Comparison of ENCODE assay signal across 8 cellular contexts in the genomic region with DNA sequence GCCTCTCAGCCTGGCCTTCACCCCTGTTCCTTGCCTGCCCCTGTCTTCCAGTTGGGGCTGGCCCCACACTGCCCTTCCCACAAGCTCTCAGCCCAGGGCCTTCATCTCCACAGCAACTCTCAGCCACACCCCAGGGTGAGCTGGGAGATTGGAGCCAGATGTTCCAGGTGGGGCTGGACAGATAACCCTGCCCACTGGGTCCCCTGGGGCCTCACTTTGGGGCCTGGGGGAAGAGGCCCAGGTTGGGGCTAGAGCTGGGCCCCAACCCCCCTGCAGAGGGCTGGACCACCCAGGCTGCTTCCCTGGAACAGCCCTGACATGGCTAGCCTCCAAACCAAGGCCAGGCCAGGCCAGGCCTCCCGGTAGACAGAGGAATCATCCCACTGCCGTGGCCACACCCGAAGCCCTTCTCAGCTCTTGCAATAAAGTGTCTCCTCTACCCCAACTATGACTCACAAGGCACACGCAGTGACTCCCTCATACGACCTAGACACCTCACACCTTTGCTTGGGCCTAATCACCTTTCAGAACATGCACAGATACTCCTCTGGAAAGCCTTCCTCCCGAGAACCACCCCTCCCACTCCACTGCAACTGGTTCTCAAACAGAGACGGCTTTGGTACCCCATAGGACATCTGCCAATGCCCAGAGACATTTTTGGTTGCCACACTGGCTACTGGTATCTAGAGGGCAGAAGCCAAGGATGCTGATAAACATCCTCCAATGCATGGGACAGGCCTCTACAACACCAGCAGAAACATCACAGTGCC. TPM values are rescaled to one million over a fixed set of nuclear protein-coding genes. Genes with fewer than 3 reads are reported as not detected.
DNase-seq lines count a peak whose midpoint lies in the region; ATAC-seq and TF ChIP-seq lines count a peak whose summit lies in the region.

No MANE protein-coding gene starts in this region.

- no peak overlapping the region for H3K4me3 Mint-ChIP-seq in osteocyte (ENCODE audit: unreplicated experiment)

- no peaks in the 10 kb centered on the region for H3K9me3 Mint-ChIP-seq in osteocyte (ENCODE audit: unreplicated experiment)

- H3K9me3 ChIP-seq in SJSA1 (replicated peaks) (no peaks in the 10 kb centered on the region), colonic mucosa (no peaks in the 10 kb centered on the region)

- H3K27me3 Mint-ChIP-seq in osteocyte (ENCODE audit: unreplicated experiment) = no peaks in the 10 kb centered on the region

- H3K4me1 ChIP-seq in SJSA1 (replicated peaks) (peaks cover 94% of the 10 kb centered on the region), colonic mucosa (peaks cover 67% of the 10 kb centered on the region)

- H3K27ac Mint-ChIP-seq in osteocyte (ENCODE audit: unreplicated experiment) = peak overlapping the region; percentile 76

- H3K36me3 ChIP-seq in SJSA1 (peaks cover 73% of the 10 kb centered on the region), colonic mucosa (no peaks in the 10 kb centered on the region)

- H3K9ac ChIP-seq in colonic mucosa (ENCODE audit: low read depth in 2 of 2, low read length in 2 of 2) = peak overlapping the region in 1 of 2 donors; percentile 68

- H3K27ac ChIP-seq in SJSA1 (peak overlapping the region; percentile 96), colonic mucosa (peak overlapping the region; percentile 84)

- H3K36me3 Mint-ChIP-seq in osteocyte (ENCODE audit: unreplicated experiment) = peaks cover 52% of the 10 kb centered on the region

- peaks cover 79% of the 10 kb centered on the region for H3K4me1 Mint-ChIP-seq in osteocyte (ENCODE audit: unreplicated experiment)

- H3K27me3 ChIP-seq in SJSA1 (replicated peaks) (no peaks in the 10 kb centered on the region), colonic mucosa (no peaks in the 10 kb centered on the region)

- no peak for TF ChIP-seq CTCF in colonic mucosa (IDR thresholded peaks at IDR 0.05)
- no peak for TF ChIP-seq CTCF in osteocyte (IDR thresholded peaks at IDR 0.05)

- H3K4me3 ChIP-seq in SJSA1 = no peak overlapping the region
- H3K4me3 ChIP-seq in colonic mucosa = no peak overlapping the region

- ATAC-seq in HG03354 (IDR thresholded peaks at IDR 0.05; ENCODE audit: poor library complexity, severe bottlenecking, unreplicated experiment) = no peak
- no peak for ATAC-seq in HG02852 (IDR thresholded peaks at IDR 0.05; ENCODE audit: unreplicated experiment)
- ATAC-seq in HG03097 (IDR thresholded peaks at IDR 0.05; ENCODE audit: low FRiP score, unreplicated experiment) = no peak

- intact Hi-C loops in colonic mucosa (cut with DNase I) = no loop called here

- DNase-seq in HCEC 1CT = peak; percentile 78
- DNase-seq in SJSA1 (ENCODE audit: low read depth in 1 of 2, low spot score in 2 of 2) = peak; percentile 99
- peak; percentile 62 for DNase-seq in colonic mucosa
- no peak for DNase-seq in osteocyte (ENCODE audit: extremely low spot score, unreplicated experiment)
- no peak for DNase-seq in NCI-H2196 treated with DMSO at 0.1 percent for 48 hours (lab: John Stamatoyannopoulos, UW; ENCODE audit: unreplicated experiment)

RNA-seq across cellular contexts. Expression of a gene that starts 22.2 kb away (rescaled TPM):
- 115 and 173 TPM in 2 replicates for total RNA-seq in SJSA1 (2014; rRNA removed; shearing (Covaris generic))
- total RNA-seq in colonic mucosa (100 to 1,000 TPM in 1 of 2 donors, 10 to 100 TPM in 1; 71.6 to 150 TPM), osteocyte (200 and 236 TPM in 2 replicates)

Comparison
In these comparisons a context has a peak if more than half of its experiments do, and no peak if none do; other contexts are left out.
1. DNase-seq: peak in HCEC 1CT (single experiment), SJSA1 (2 of 2) and colonic mucosa (single experiment); none in osteocyte (single experiment) and NCI-H2196 treated with DMSO at 0.1 percent for 48 hours (single experiment).